Comparison of ENCODE assay signal across 8 cellular contexts in genomic region chr10:100364735-100365391, GRCh38. TPM values are rescaled to one million over a fixed set of nuclear protein-coding genes. Genes with fewer than 3 reads are reported as not detected.
A peak's percentile ranks its signal among the peaks of the same experiment; 100 is the strongest.
DNase-seq lines count a peak whose midpoint lies in the region; ATAC-seq and TF ChIP-seq lines count a peak whose summit lies in the region.

No MANE protein-coding gene starts in this region.

- H3K27ac Mint-ChIP-seq in activated T-helper 2 cell treated with anti-CD3 and anti-CD28 coated beads, Interferon-gamma antibody, Interleukin-2, Interleukin-4, amounts not matched to agents 10 μg/mL and 5 μg/mL and 100 μg/mL, durations not matched to agents 14 hours and 24 hours and 36 hours: peak overlapping the region; percentile 53

- H3K36me3 Mint-ChIP-seq in activated T-helper 2 cell treated with anti-CD3 and anti-CD28 coated beads, Interferon-gamma antibody, Interleukin-2, Interleukin-4, amounts not matched to agents 10 μg/mL and 5 μg/mL and 100 μg/mL, durations not matched to agents 14 hours and 24 hours and 36 hours (ENCODE audit: low read depth): peaks cover 52% of the 10 kb centered on the region

- H3K4me1 Mint-ChIP-seq in activated T-helper 2 cell treated with anti-CD3 and anti-CD28 coated beads, Interferon-gamma antibody, Interleukin-2, Interleukin-4, amounts not matched to agents 10 μg/mL and 5 μg/mL and 100 μg/mL, durations not matched to agents 14 hours and 24 hours and 36 hours (ENCODE audit: low read depth): peaks cover 31% of the 10 kb centered on the region

- H3K9me3 Mint-ChIP-seq in activated T-helper 2 cell treated with anti-CD3 and anti-CD28 coated beads, Interferon-gamma antibody, Interleukin-2, Interleukin-4, amounts not matched to agents 10 μg/mL and 5 μg/mL and 100 μg/mL, durations not matched to agents 14 hours and 24 hours and 36 hours: no peaks in the 10 kb centered on the region

- H3K4me1 ChIP-seq in left ventricle myocardium inferior (peaks cover 21% of the 10 kb centered on the region), skeletal muscle satellite cell (ENCODE audit: control insufficient read depth, insufficient read depth, low read length) (peaks cover 8% of the 10 kb centered on the region)

- TF ChIP-seq CTCF in C4-2B (conservative IDR thresholded peaks at IDR 0.05) (no peak), left ventricle myocardium inferior (IDR thresholded peaks at IDR 0.05; ENCODE audit: borderline replicate concordance) (no peak)

- H3K4me3 Mint-ChIP-seq in activated T-helper 2 cell treated with anti-CD3 and anti-CD28 coated beads, Interferon-gamma antibody, Interleukin-2, Interleukin-4, amounts not matched to agents 10 μg/mL and 5 μg/mL and 100 μg/mL, durations not matched to agents 14 hours and 24 hours and 36 hours (ENCODE audit: low read depth): no peak overlapping the region

- H3K27ac ChIP-seq in C4-2B (peak overlapping the region; percentile 79), left ventricle myocardium inferior (replicated peaks) (peak overlapping the region; percentile 51)

- H3K36me3 ChIP-seq in left ventricle myocardium inferior (no peaks in the 10 kb centered on the region), skeletal muscle satellite cell (ENCODE audit: insufficient read depth, low read length) (peaks cover 25% of the 10 kb centered on the region)

- H3K9ac ChIP-seq in skeletal muscle satellite cell (ENCODE audit: low read depth, low read length): no peak overlapping the region

- intact Hi-C loops in activated T-helper 2 cell treated with anti-CD3 and anti-CD28 coated beads, Interferon-gamma antibody, Interleukin-2, Interleukin-4, amounts not matched to agents 10 μg/mL and 5 μg/mL and 100 μg/mL, durations not matched to agents 14 hours and 24 hours and 36 hours (cut with micrococcal nuclease): no loop called here
- intact Hi-C loops in left ventricle myocardium inferior (cut with micrococcal nuclease): no loop called here

- H3K27me3 ChIP-seq in left ventricle myocardium inferior (ENCODE audit: low read depth): no peaks in the 10 kb centered on the region
- no peaks in the 10 kb centered on the region for H3K27me3 ChIP-seq in skeletal muscle satellite cell (ENCODE audit: control insufficient read depth, insufficient read depth, low read length)

- H3K27me3 Mint-ChIP-seq in activated T-helper 2 cell treated with anti-CD3 and anti-CD28 coated beads, Interferon-gamma antibody, Interleukin-2, Interleukin-4, amounts not matched to agents 10 μg/mL and 5 μg/mL and 100 μg/mL, durations not matched to agents 14 hours and 24 hours and 36 hours (ENCODE audit: low read depth): no peaks in the 10 kb centered on the region

- no peak overlapping the region for H3K4me3 ChIP-seq in left ventricle myocardium inferior
- H3K4me3 ChIP-seq in skeletal muscle satellite cell (ENCODE audit: low read length): no peak overlapping the region

- DNase-seq in NCI-H1092 treated with DMSO at 0.1 percent for 48 hours (lab: John Stamatoyannopoulos, UW): peak; percentile 30
- DNase-seq in activated T-helper 2 cell treated with anti-CD3 and anti-CD28 coated beads, Interferon-gamma antibody, Interleukin-2, Interleukin-4, amounts not matched to agents 10 μg/mL and 5 μg/mL and 100 μg/mL, durations not matched to agents 14 hours and 24 hours and 36 hours (ENCODE audit: low spot score): no peak
- peak; percentile 77 for DNase-seq in left ventricle myocardium inferior
- DNase-seq in GM19238 (ENCODE audit: insufficient read length, low spot score): no peak
- no peak for DNase-seq in stimulated activated CD4-positive, alpha-beta T cell treated with anti-CD3 and anti-CD28 coated beads, Interleukin-4, amount 100 ng/mL, for 1 hour

- no peak for ATAC-seq in GM21723 (IDR thresholded peaks at IDR 0.05; ENCODE audit: unreplicated experiment)

- H3K4me2 ChIP-seq in skeletal muscle satellite cell (ENCODE audit: low read length): peak overlapping the region; percentile 51

- H3K9me3 ChIP-seq in left ventricle myocardium inferior (replicated peaks) (no peaks in the 10 kb centered on the region), skeletal muscle satellite cell (replicated peaks; ENCODE audit: low read length) (no peaks in the 10 kb centered on the region)

RNA-seq across cellular contexts. Expression of gene SCD, which starts 17.8 kb away (rescaled TPM):
- total RNA-seq in activated T-helper 2 cell treated with anti-CD3 and anti-CD28 coated beads, Interferon-gamma antibody, Interleukin-2, Interleukin-4, amounts not matched to agents 10 μg/mL and 5 μg/mL and 100 μg/mL, durations not matched to agents 14 hours and 24 hours and 36 hours: 273 and 278 TPM in 2 replicates
- total RNA-seq in left ventricle myocardium inferior: 4.8 TPM
- total RNA-seq in skeletal muscle satellite cell (2012; rRNA removed): 170 and 467 TPM in 2 replicates

RNA-seq across cellular contexts. Expression of gene PKD2L1, which starts 34.8 kb away (rescaled TPM):
- total RNA-seq in activated T-helper 2 cell treated with anti-CD3 and anti-CD28 coated beads, Interferon-gamma antibody, Interleukin-2, Interleukin-4, amounts not matched to agents 10 μg/mL and 5 μg/mL and 100 μg/mL, durations not matched to agents 14 hours and 24 hours and 36 hours: not detected in 2 replicates
- not detected for total RNA-seq in left ventricle myocardium inferior
- total RNA-seq in skeletal muscle satellite cell (2012; rRNA removed): not detected in 2 replicates

Comparison
In these comparisons a context has a peak if more than half of its experiments do, and no peak if none do; other contexts are left out.
1. DNase-seq: peak in NCI-H1092 treated with DMSO at 0.1 percent for 48 hours (single experiment) and left ventricle myocardium inferior (single experiment); none in activated T-helper 2 cell treated with anti-CD3 and anti-CD28 coated beads, Interferon-gamma antibody, Interleukin-2, Interleukin-4, amounts not matched to agents 10 μg/mL and 5 μg/mL and 100 μg/mL, durations not matched to agents 14 hours and 24 hours and 36 hours (single experiment), GM19238 (single experiment) and stimulated activated CD4-positive, alpha-beta T cell treated with anti-CD3 and anti-CD28 coated beads, Interleukin-4, amount 100 ng/mL, for 1 hour (single experiment).
2. RNA of gene SCD, which starts 17.8 kb away (total RNA-seq): 273 to 278 TPM in activated T-helper 2 cell treated with anti-CD3 and anti-CD28 coated beads, Interferon-gamma antibody, Interleukin-2, Interleukin-4, amounts not matched to agents 10 μg/mL and 5 μg/mL and 100 μg/mL, durations not matched to agents 14 hours and 24 hours and 36 hours; 4.8 TPM in left ventricle myocardium inferior (single experiment); every median in the first group is over 10 times any median in the second.